In the genomic region with DNA sequence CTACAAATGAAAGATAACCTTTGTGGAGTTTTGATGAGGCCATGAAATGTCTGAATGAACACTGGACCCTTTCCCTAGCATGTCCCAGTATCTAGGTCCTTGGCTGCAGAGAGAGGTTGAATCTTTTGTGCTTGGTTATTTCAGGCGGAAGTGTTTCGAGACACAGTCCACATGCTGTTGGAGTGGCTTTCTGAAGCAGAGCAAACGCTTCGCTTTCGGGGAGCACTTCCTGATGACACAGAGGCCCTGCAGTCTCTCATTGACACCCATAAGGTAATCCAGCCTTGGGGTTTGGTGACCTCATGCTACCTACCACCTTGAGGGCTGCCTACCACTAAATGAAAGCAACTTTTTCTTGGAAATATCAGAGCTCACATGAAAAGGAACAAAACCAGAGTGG, we compare ENCODE assay signal across 1 cellular context.
TF ChIP-seq lines count a peak whose summit lies in the region.

No MANE protein-coding gene starts in this region.

TF ChIP-seq in IMR-90, 13 proteins besides CTCF, POLR2A, EP300 and RAD21:
- TF ChIP-seq, protein P1, sequence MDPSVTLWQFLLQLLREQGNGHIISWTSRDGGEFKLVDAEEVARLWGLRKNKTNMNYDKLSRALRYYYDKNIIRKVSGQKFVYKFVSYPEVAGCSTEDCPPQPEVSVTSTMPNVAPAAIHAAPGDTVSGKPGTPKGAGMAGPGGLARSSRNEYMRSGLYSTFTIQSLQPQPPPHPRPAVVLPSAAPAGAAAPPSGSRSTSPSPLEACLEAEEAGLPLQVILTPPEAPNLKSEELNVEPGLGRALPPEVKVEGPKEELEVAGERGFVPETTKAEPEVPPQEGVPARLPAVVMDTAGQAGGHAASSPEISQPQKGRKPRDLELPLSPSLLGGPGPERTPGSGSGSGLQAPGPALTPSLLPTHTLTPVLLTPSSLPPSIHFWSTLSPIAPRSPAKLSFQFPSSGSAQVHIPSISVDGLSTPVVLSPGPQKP (IDR thresholded peaks at IDR 0.05; ENCODE audit: borderline replicate concordance, low read depth, low read length): no peak
- TF ChIP-seq, protein P2, sequence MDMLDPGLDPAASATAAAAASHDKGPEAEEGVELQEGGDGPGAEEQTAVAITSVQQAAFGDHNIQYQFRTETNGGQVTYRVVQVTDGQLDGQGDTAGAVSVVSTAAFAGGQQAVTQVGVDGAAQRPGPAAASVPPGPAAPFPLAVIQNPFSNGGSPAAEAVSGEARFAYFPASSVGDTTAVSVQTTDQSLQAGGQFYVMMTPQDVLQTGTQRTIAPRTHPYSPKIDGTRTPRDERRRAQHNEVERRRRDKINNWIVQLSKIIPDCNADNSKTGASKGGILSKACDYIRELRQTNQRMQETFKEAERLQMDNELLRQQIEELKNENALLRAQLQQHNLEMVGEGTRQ (IDR thresholded peaks at IDR 0.05; ENCODE audit: low read depth, low read length): no peak
- no peak for TF ChIP-seq SMC3 (IDR thresholded peaks at IDR 0.05; ENCODE audit: low read depth, low read length)
- TF ChIP-seq RFX5 (IDR thresholded peaks at IDR 0.05; ENCODE audit: low read depth, low read length): no peak
- no peak for TF ChIP-seq FOS (IDR thresholded peaks at IDR 0.05; ENCODE audit: low read depth, low read length)
- TF ChIP-seq MAZ (IDR thresholded peaks at IDR 0.05; ENCODE audit: borderline replicate concordance, low read depth, low read length): no peak
- no peak for TF ChIP-seq CHD1 (IDR thresholded peaks at IDR 0.05; ENCODE audit: low read depth, low read length)
- TF ChIP-seq BHLHE40 (IDR thresholded peaks at IDR 0.05; ENCODE audit: low read depth, low read length): no peak
- TF ChIP-seq RCOR1 (IDR thresholded peaks at IDR 0.05; ENCODE audit: insufficient replicate concordance, low read length): no peak
- no peak for TF ChIP-seq CEBPB (IDR thresholded peaks at IDR 0.05; ENCODE audit: low read depth, low read length)
- no peak for TF ChIP-seq MXI1 (IDR thresholded peaks at IDR 0.05; ENCODE audit: borderline replicate concordance, low read depth, low read length)
- no peak for TF ChIP-seq MAFK (IDR thresholded peaks at IDR 0.05; ENCODE audit: low read depth, low read length)
TF ChIP-seq in IMR-90: peak in this region for 0.
